In genomic region chr17:6514371-6514770, GRCh38 we compare ENCODE assay signal across 14 cellular contexts. TPM values are rescaled to one million over a fixed set of nuclear protein-coding genes. Genes with fewer than 3 reads are reported as not detected.
A peak's percentile ranks its signal among the peaks of the same experiment; 100 is the strongest.
DNase-seq lines count a peak whose midpoint lies in the region; ATAC-seq and TF ChIP-seq lines count a peak whose summit lies in the region.
"Had no signal": no experiment of that assay in that cellular context is flagged by ENCODE, and none has a peak within 500 bp of the region (broad histone marks: within the 10 kb centered on the region; RNA-seq: fewer than 3 reads in every experiment).

No MANE protein-coding gene starts in this region.

- H3K27ac Mint-ChIP-seq in stimulated activated memory B cell treated with anti-CD40 and anti-IgM and Interleukin-4, amounts not matched to agents 10 μg/mL and 1 μg/mL and 100 μg/mL, for 72 hours = no peak overlapping the region
- H3K27ac Mint-ChIP-seq in activated CD4-positive, alpha-beta memory T cell treated with anti-CD3 and anti-CD28 coated beads, Interleukin-2, amount 10 ng/mL, durations not matched to agents 7 days and 5 days = no peak overlapping the region
- no peak overlapping the region for H3K27ac Mint-ChIP-seq in activated CD8-positive, alpha-beta memory T cell treated with anti-CD3 and anti-CD28 coated beads, Interleukin-2, amount 10 ng/mL, durations not matched to agents 7 days and 5 days
- H3K27ac Mint-ChIP-seq: CD4-positive, alpha-beta memory T cell had no signal

- no peak overlapping the region for H3K4me3 ChIP-seq in fibroblast of mammary gland (ENCODE audit: control insufficient read depth, low read depth, low read length)
- H3K4me3 ChIP-seq: HAP-1 had no signal

- peaks cover 7% of the 10 kb centered on the region for H3K4me1 Mint-ChIP-seq in stimulated activated memory B cell treated with anti-CD40 and anti-IgM and Interleukin-4, amounts not matched to agents 10 μg/mL and 1 μg/mL and 100 μg/mL, for 72 hours
- H3K4me1 Mint-ChIP-seq in activated CD4-positive, alpha-beta memory T cell treated with anti-CD3 and anti-CD28 coated beads, Interleukin-2, amount 10 ng/mL, durations not matched to agents 7 days and 5 days = no peaks in the 10 kb centered on the region
- H3K4me1 Mint-ChIP-seq in activated CD8-positive, alpha-beta memory T cell treated with anti-CD3 and anti-CD28 coated beads, Interleukin-2, amount 10 ng/mL, durations not matched to agents 7 days and 5 days = no peaks in the 10 kb centered on the region
- H3K4me1 Mint-ChIP-seq: CD4-positive, alpha-beta memory T cell had no signal

- H3K9me3 Mint-ChIP-seq in stimulated activated memory B cell treated with anti-CD40 and anti-IgM and Interleukin-4, amounts not matched to agents 10 μg/mL and 1 μg/mL and 100 μg/mL, for 72 hours = peaks cover 4% of the 10 kb centered on the region
- no peaks in the 10 kb centered on the region for H3K9me3 Mint-ChIP-seq in activated CD4-positive, alpha-beta memory T cell treated with anti-CD3 and anti-CD28 coated beads, Interleukin-2, amount 10 ng/mL, durations not matched to agents 7 days and 5 days
- H3K9me3 Mint-ChIP-seq in activated CD8-positive, alpha-beta memory T cell treated with anti-CD3 and anti-CD28 coated beads, Interleukin-2, amount 10 ng/mL, durations not matched to agents 7 days and 5 days (ENCODE audit: low read depth) = no peaks in the 10 kb centered on the region
- H3K9me3 Mint-ChIP-seq: CD4-positive, alpha-beta memory T cell had no signal

- DNase-seq in ELR (ENCODE audit: low read depth) (peak; percentile 57), RKO (ENCODE audit: low spot score) (peak; percentile 34), fibroblast of mammary gland (ENCODE audit: low read depth) (peak; percentile 63), superior temporal gyrus (ENCODE audit: extremely low spot score) (peak; percentile 41)
- DNase-seq in activated CD4-positive, alpha-beta memory T cell treated with anti-CD3 and anti-CD28 coated beads, Interleukin-2, amount 10 ng/mL, durations not matched to agents 7 days and 5 days = no peak
- no peak for DNase-seq in activated CD8-positive, alpha-beta memory T cell treated with anti-CD3 and anti-CD28 coated beads, Interleukin-2, amount 10 ng/mL, durations not matched to agents 7 days and 5 days
- DNase-seq: BE2C; CD4-positive, alpha-beta memory T cell; DMS153; DMS79 treated with DMSO at 0.1 percent for 48 hours; EL; GDM1 had no signal

- peaks cover 6% of the 10 kb centered on the region for H3K36me3 Mint-ChIP-seq in stimulated activated memory B cell treated with anti-CD40 and anti-IgM and Interleukin-4, amounts not matched to agents 10 μg/mL and 1 μg/mL and 100 μg/mL, for 72 hours
- H3K36me3 Mint-ChIP-seq in activated CD4-positive, alpha-beta memory T cell treated with anti-CD3 and anti-CD28 coated beads, Interleukin-2, amount 10 ng/mL, durations not matched to agents 7 days and 5 days (ENCODE audit: low read depth) = no peaks in the 10 kb centered on the region
- no peaks in the 10 kb centered on the region for H3K36me3 Mint-ChIP-seq in activated CD8-positive, alpha-beta memory T cell treated with anti-CD3 and anti-CD28 coated beads, Interleukin-2, amount 10 ng/mL, durations not matched to agents 7 days and 5 days
- H3K36me3 Mint-ChIP-seq: CD4-positive, alpha-beta memory T cell had no signal

- CTCF ChIA-PET in activated CD4-positive, alpha-beta memory T cell treated with anti-CD3 and anti-CD28 coated beads, Interleukin-2, amount 10 ng/mL, durations not matched to agents 7 days and 5 days (lab: Charles Lee) = no interaction called here
- CTCF ChIA-PET in activated CD8-positive, alpha-beta memory T cell treated with anti-CD3 and anti-CD28 coated beads, Interleukin-2, amount 10 ng/mL, durations not matched to agents 7 days and 5 days (lab: Charles Lee) = no interaction called here

- POLR2A ChIA-PET in activated CD4-positive, alpha-beta memory T cell treated with anti-CD3 and anti-CD28 coated beads, Interleukin-2, amount 10 ng/mL, durations not matched to agents 7 days and 5 days (lab: Charles Lee) = no interaction called here

- TF ChIP-seq CTCF in fibroblast of mammary gland (conservative IDR thresholded peaks at IDR 0.05; ENCODE audit: control insufficient read depth, insufficient read depth, low read depth, low read length) = no peak

- H3K4me3 Mint-ChIP-seq in stimulated activated memory B cell treated with anti-CD40 and anti-IgM and Interleukin-4, amounts not matched to agents 10 μg/mL and 1 μg/mL and 100 μg/mL, for 72 hours = no peak overlapping the region
- no peak overlapping the region for H3K4me3 Mint-ChIP-seq in activated CD4-positive, alpha-beta memory T cell treated with anti-CD3 and anti-CD28 coated beads, Interleukin-2, amount 10 ng/mL, durations not matched to agents 7 days and 5 days
- no peak overlapping the region for H3K4me3 Mint-ChIP-seq in activated CD8-positive, alpha-beta memory T cell treated with anti-CD3 and anti-CD28 coated beads, Interleukin-2, amount 10 ng/mL, durations not matched to agents 7 days and 5 days
- H3K4me3 Mint-ChIP-seq: CD4-positive, alpha-beta memory T cell had no signal

- ATAC-seq in stimulated activated memory B cell treated with anti-CD40 and anti-IgM and Interleukin-4, amounts not matched to agents 10 μg/mL and 1 μg/mL and 100 μg/mL, for 72 hours = no peak
- no peak for ATAC-seq in activated CD8-positive, alpha-beta memory T cell treated with anti-CD3 and anti-CD28 coated beads, Interleukin-2, amount 10 ng/mL, durations not matched to agents 7 days and 5 days

- no peaks in the 10 kb centered on the region for H3K27me3 Mint-ChIP-seq in stimulated activated memory B cell treated with anti-CD40 and anti-IgM and Interleukin-4, amounts not matched to agents 10 μg/mL and 1 μg/mL and 100 μg/mL, for 72 hours
- H3K27me3 Mint-ChIP-seq in activated CD4-positive, alpha-beta memory T cell treated with anti-CD3 and anti-CD28 coated beads, Interleukin-2, amount 10 ng/mL, durations not matched to agents 7 days and 5 days = peaks cover 12% of the 10 kb centered on the region
- H3K27me3 Mint-ChIP-seq in activated CD8-positive, alpha-beta memory T cell treated with anti-CD3 and anti-CD28 coated beads, Interleukin-2, amount 10 ng/mL, durations not matched to agents 7 days and 5 days = peaks cover 33% of the 10 kb centered on the region

RNA-seq across cellular contexts. Expression of gene PITPNM3, which starts 42.0 kb away (rescaled TPM):
- total RNA-seq in activated CD4-positive, alpha-beta memory T cell treated with anti-CD3 and anti-CD28 coated beads, Interleukin-2, amount 10 ng/mL, durations not matched to agents 7 days and 5 days = under 1 TPM; 0.53 to 0.63 TPM
- total RNA-seq in activated CD8-positive, alpha-beta memory T cell treated with anti-CD3 and anti-CD28 coated beads, Interleukin-2, amount 10 ng/mL, durations not matched to agents 7 days and 5 days = under 1 TPM; 0.37 to 0.76 TPM

Comparison
In these comparisons a context has a peak if more than half of its experiments do, and no peak if none do; other contexts are left out.
1. DNase-seq: peak in ELR (single experiment), RKO (single experiment), fibroblast of mammary gland (single experiment) and superior temporal gyrus (single experiment); none in activated CD4-positive, alpha-beta memory T cell treated with anti-CD3 and anti-CD28 coated beads, Interleukin-2, amount 10 ng/mL, durations not matched to agents 7 days and 5 days (single experiment) and activated CD8-positive, alpha-beta memory T cell treated with anti-CD3 and anti-CD28 coated beads, Interleukin-2, amount 10 ng/mL, durations not matched to agents 7 days and 5 days (single experiment).